Comparison of ENCODE assay signal across 8 cellular contexts in genomic region chr7:4775281-4776159, GRCh38. TPM values are rescaled to one million over a fixed set of nuclear protein-coding genes. Genes with fewer than 3 reads are reported as not detected.
DNase-seq lines count a peak whose midpoint lies in the region; ATAC-seq and TF ChIP-seq lines count a peak whose summit lies in the region.

AP5Z1 (plus strand) TSS chr7:4775623; CDS start chr7:4775716, 93 bp downstream.

- POLR2A ChIA-PET in activated naive CD8-positive, alpha-beta T cell treated with anti-CD3 and anti-CD28 coated beads, Interleukin-2, amount 10 ng/mL, durations not matched to agents 7 days and 5 days (lab: Charles Lee): interaction anchor here (0.7 to 3.7 kb wide), 19 partner anchors 9 to 621 kb away, joined by 3 to 43 read pairs (median 4); partner anchors contain the start of genes RADIL and RBAK

- peak within 1 kb of the TSS; percentile 99 for H3K4me3 Mint-ChIP-seq in activated naive CD8-positive, alpha-beta T cell treated with anti-CD3 and anti-CD28 coated beads, Interleukin-2, amount 10 ng/mL, durations not matched to agents 7 days and 5 days
- H3K4me3 Mint-ChIP-seq in glutamatergic neuron (ENCODE audit: unreplicated experiment) (peak within 1 kb of the TSS; percentile 99), osteocyte (ENCODE audit: unreplicated experiment) (peak within 1 kb of the TSS; percentile 98)

- H3K27ac Mint-ChIP-seq in activated naive CD8-positive, alpha-beta T cell treated with anti-CD3 and anti-CD28 coated beads, Interleukin-2, amount 10 ng/mL, durations not matched to agents 7 days and 5 days: peak within 1 kb of the TSS; percentile 99
- H3K27ac Mint-ChIP-seq in glutamatergic neuron (ENCODE audit: unreplicated experiment) (peak within 1 kb of the TSS; percentile 89), osteocyte (ENCODE audit: unreplicated experiment) (peak within 1 kb of the TSS; percentile 98)

- H3K27me3 Mint-ChIP-seq in activated naive CD8-positive, alpha-beta T cell treated with anti-CD3 and anti-CD28 coated beads, Interleukin-2, amount 10 ng/mL, durations not matched to agents 7 days and 5 days: no peaks in the 10 kb centered on the region
- H3K27me3 Mint-ChIP-seq in glutamatergic neuron (ENCODE audit: unreplicated experiment) (peaks cover 13% of the 10 kb centered on the region), osteocyte (ENCODE audit: unreplicated experiment) (no peaks in the 10 kb centered on the region)

- peaks cover 3% of the 10 kb centered on the region; the same call in 1 of the 2 replicates for H4K20me1 ChIP-seq in SU-DHL-6 (ENCODE audit: low read depth, low read length)

- H3K27ac ChIP-seq in SU-DHL-6 (ENCODE audit: low read depth, low read length): peak within 1 kb of the TSS; percentile 67
- peak within 1 kb of the TSS; percentile 81 to 97 for H3K27ac ChIP-seq in thoracic aorta

- 0 out of 2 replicates have a peak, but pooled peaks cover 7% of the 10 kb centered on the region for H3F3A ChIP-seq in SU-DHL-6 (ENCODE audit: insufficient read depth)

- peak within 1 kb of the TSS; percentile 77 for H2AFZ ChIP-seq in SU-DHL-6 (ENCODE audit: low read depth, low read length, severe bottlenecking)

- ATAC-seq in HG02678 (IDR thresholded peaks at IDR 0.05; ENCODE audit: unreplicated experiment): peak; percentile 94
- peak; percentile 91 for ATAC-seq in activated naive CD8-positive, alpha-beta T cell treated with anti-CD3 and anti-CD28 coated beads, Interleukin-2, amount 10 ng/mL, durations not matched to agents 7 days and 5 days (ENCODE audit: low read depth)
- peak; percentile 89 for ATAC-seq in thoracic aorta (ENCODE audit: insufficient number of reproducible peaks, low FRiP score, low read depth)

- no peaks in the 10 kb centered on the region for H3K9me3 Mint-ChIP-seq in activated naive CD8-positive, alpha-beta T cell treated with anti-CD3 and anti-CD28 coated beads, Interleukin-2, amount 10 ng/mL, durations not matched to agents 7 days and 5 days
- H3K9me3 Mint-ChIP-seq in glutamatergic neuron (ENCODE audit: unreplicated experiment) (peaks cover 3% of the 10 kb centered on the region), osteocyte (ENCODE audit: unreplicated experiment) (no peaks in the 10 kb centered on the region)

- H3K36me3 ChIP-seq in SU-DHL-6 (ENCODE audit: low read length) (no peaks in the 10 kb centered on the region), thoracic aorta (peaks cover 4% of the 10 kb centered on the region)

- H3K36me3 Mint-ChIP-seq in activated naive CD8-positive, alpha-beta T cell treated with anti-CD3 and anti-CD28 coated beads, Interleukin-2, amount 10 ng/mL, durations not matched to agents 7 days and 5 days: peaks cover 11% of the 10 kb centered on the region
- H3K36me3 Mint-ChIP-seq in glutamatergic neuron (ENCODE audit: unreplicated experiment): no peaks in the 10 kb centered on the region
- peaks cover 4% of the 10 kb centered on the region for H3K36me3 Mint-ChIP-seq in osteocyte (ENCODE audit: unreplicated experiment)

- H3K4me1 Mint-ChIP-seq in activated naive CD8-positive, alpha-beta T cell treated with anti-CD3 and anti-CD28 coated beads, Interleukin-2, amount 10 ng/mL, durations not matched to agents 7 days and 5 days: peaks cover 29% of the 10 kb centered on the region
- H3K4me1 Mint-ChIP-seq in glutamatergic neuron (ENCODE audit: low read depth, unreplicated experiment) (peaks cover 9% of the 10 kb centered on the region), osteocyte (ENCODE audit: unreplicated experiment) (peaks cover 34% of the 10 kb centered on the region)

- H3K4me1 ChIP-seq in thoracic aorta (ENCODE audit: control insufficient read depth in 1 of 2, low read depth in 2 of 2): peaks cover 18 to 34% of the 10 kb centered on the region in 2 donors

- no peaks in the 10 kb centered on the region for H3K9me2 ChIP-seq in SU-DHL-6 (replicated peaks; ENCODE audit: insufficient read depth, low read length)

- no peaks in the 10 kb centered on the region for H3K27me3 ChIP-seq in SU-DHL-6 (ENCODE audit: low read length)
- H3K27me3 ChIP-seq in thoracic aorta (replicated peaks; ENCODE audit: insufficient read depth): no peaks in the 10 kb centered on the region

- peak within 1 kb of the TSS; percentile 99 for H3K4me3 ChIP-seq in GM12865 (ENCODE audit: low read depth, low read length)
- H3K4me3 ChIP-seq in SU-DHL-6 (ENCODE audit: insufficient read depth, low read length, poor library complexity, severe bottlenecking): peak within 1 kb of the TSS; percentile 97
- peak within 1 kb of the TSS; percentile 80 for H3K4me3 ChIP-seq in thoracic aorta

- DNase-seq in GM12865 (ENCODE audit: low read depth) (peak; percentile 99), NCI-H1105 treated with DMSO at 0.1 percent for 48 hours (lab: John Stamatoyannopoulos, UW) (peak; percentile 94), glutamatergic neuron (peak; percentile 97), osteocyte (ENCODE audit: extremely low spot score, unreplicated experiment) (peak; percentile 96), thoracic aorta (ENCODE audit: low spot score) (peak; percentile 84)
- DNase-seq in activated naive CD8-positive, alpha-beta T cell treated with anti-CD3 and anti-CD28 coated beads, Interleukin-2, amount 10 ng/mL, durations not matched to agents 7 days and 5 days: peak; percentile 95

- peak within 1 kb of the TSS; percentile 90 for H3K9ac ChIP-seq in SU-DHL-6 (ENCODE audit: low read length)

- peak within 1 kb of the TSS; percentile 96 for H3K4me2 ChIP-seq in SU-DHL-6 (ENCODE audit: low read depth, low read length, poor library complexity, severe bottlenecking)

- no peak for TF ChIP-seq CTCF in GM12865 (IDR thresholded peaks at IDR 0.05; ENCODE audit: insufficient read depth, low read depth, low read length, missing control alignments)
- no peak for TF ChIP-seq CTCF in SU-DHL-6 (IDR thresholded peaks at IDR 0.05; ENCODE audit: insufficient read depth, low read length, poor library complexity, severe bottlenecking)
- no peak for TF ChIP-seq CTCF in glutamatergic neuron (IDR thresholded peaks at IDR 0.05; ENCODE audit: partially characterized antibody, unreplicated experiment)
- no peak for TF ChIP-seq CTCF in osteocyte (IDR thresholded peaks at IDR 0.05)
- TF ChIP-seq CTCF in thoracic aorta (IDR thresholded peaks at IDR 0.05): no peak

- no peaks in the 10 kb centered on the region for H3K9me3 ChIP-seq in SU-DHL-6 (ENCODE audit: insufficient read depth, low read length)
- no peaks in the 10 kb centered on the region for H3K9me3 ChIP-seq in thoracic aorta

- H3K79me2 ChIP-seq in SU-DHL-6 (ENCODE audit: insufficient read depth, low read length): peaks cover 38% of the 10 kb centered on the region

RNA-seq across cellular contexts. Expression of gene AP5Z1, which starts in this region (rescaled TPM):
- total RNA-seq in activated naive CD8-positive, alpha-beta T cell treated with anti-CD3 and anti-CD28 coated beads, Interleukin-2, amount 10 ng/mL, durations not matched to agents 7 days and 5 days: 10 to 100 TPM; 70.1 to 74.6 TPM
- total RNA-seq in glutamatergic neuron (ENCODE audit: unreplicated experiment) (49.8 TPM), osteocyte (50.2 and 55.0 TPM in 2 replicates), thoracic aorta (10 to 100 TPM; 40.3 to 42.0 TPM)

Comparison
In these comparisons a context has a peak if more than half of its experiments do, and no peak if none do; other contexts are left out.
1. Peak in every context shown above with its lines: DNase-seq, ATAC-seq, H3K4me3 ChIP-seq and H3K27ac ChIP-seq.